10 cellular contexts compared by ENCODE assay signal in genomic region chr9:111805841-111806241, GRCh38. TPM values are rescaled to one million over a fixed set of nuclear protein-coding genes. Genes with fewer than 3 reads are reported as not detected.
DNase-seq lines count a peak whose midpoint lies in the region; ATAC-seq and FAIRE-seq lines count a peak whose summit lies in the region.
"Had no signal": no experiment of that assay in that cellular context is flagged by ENCODE, and none has a peak within 500 bp of the region (broad histone marks: within the 10 kb centered on the region; RNA-seq: fewer than 3 reads in every experiment).

No MANE protein-coding gene starts in this region.

- H3K4me3 ChIP-seq in skin epidermis, result no peak overlapping the region

- peak overlapping the region in 13 of 21 experiments; percentile 11 to 75 (median 58) for H3K27ac ChIP-seq in skin epidermis

- FAIRE-seq in RCC 7860 (lab: Jason Lieb, UNC), result no peak

- no peak overlapping the region for H3K27ac Mint-ChIP-seq in T-cell
- H3K27ac Mint-ChIP-seq: activated T-helper 2 cell treated with anti-CD3 and anti-CD28 coated beads, Interferon-gamma antibody, Interleukin-2, Interleukin-4, amounts not matched to agents 10 μg/mL and 5 μg/mL and 100 μg/mL, durations not matched to agents 14 hours and 24 hours and 36 hours had no signal

- POLR2A ChIA-PET in T-cell (lab: Charles Lee), result no interaction called here

- no peaks in the 10 kb centered on the region for H3K36me3 Mint-ChIP-seq in T-cell

- ATAC-seq in T-cell (replicated peaks in 1 of 4) (no peak), GM18868 (IDR thresholded peaks at IDR 0.05; ENCODE audit: unreplicated experiment) (no peak)

- H3K4me1 Mint-ChIP-seq in T-cell, result peaks cover 15 to 24% (median 17%) of the 10 kb centered on the region in 3 donors

- no peaks in the 10 kb centered on the region for H3K27me3 Mint-ChIP-seq in T-cell

- H3K4me3 Mint-ChIP-seq in T-cell, result no peak overlapping the region

- CTCF ChIA-PET in T-cell (lab: Charles Lee), result interaction anchor here in 1 of 2 donors (0.5 to 1.0 kb wide), 3 partner anchors 9 to 184 kb away, joined by 3 to 5 read pairs (median 3); no protein-coding TSS in a partner anchor

- DNase-seq in GM03348 (ENCODE audit: low spot score) (peak; percentile 47), RCC 7860 (ENCODE audit: low spot score) (peak; percentile 43), fibroblast of gingiva (ENCODE audit: low read depth) (peak; percentile 37), T-cell (no peak)
- no peak for DNase-seq in stimulated activated CD4-positive, alpha-beta T cell treated with anti-CD3 and anti-CD28 coated beads, Interleukin-2, amount 100 ng/mL, for 48 hours
- DNase-seq: effector memory CD4-positive, alpha-beta T cell; stimulated activated naive CD4-positive, alpha-beta T cell had no signal

- peaks cover 0 to 3% (median 0%) of the 10 kb centered on the region in 3 donors for H3K9me3 Mint-ChIP-seq in T-cell

RNA-seq across cellular contexts. Expression of gene SHOC1, which starts 11.1 kb away (rescaled TPM):
- total RNA-seq in T-cell, result not detected
- total RNA-seq: activated T-helper 2 cell treated with anti-CD3 and anti-CD28 coated beads, Interferon-gamma antibody, Interleukin-2, Interleukin-4, amounts not matched to agents 10 μg/mL and 5 μg/mL and 100 μg/mL, durations not matched to agents 14 hours and 24 hours and 36 hours had no signal

Comparison
In these comparisons a context has a peak if more than half of its experiments do, and no peak if none do; other contexts are left out.
1. DNase-seq: peak in GM03348 (single experiment), RCC 7860 (single experiment) and fibroblast of gingiva (single experiment); none in stimulated activated CD4-positive, alpha-beta T cell treated with anti-CD3 and anti-CD28 coated beads, Interleukin-2, amount 100 ng/mL, for 48 hours (0 of 2) and T-cell (0 of 34).